In genomic region chrX:45472968-45473367, GRCh38 we compare ENCODE assay signal across 21 cellular contexts.
DNase-seq lines count a peak whose midpoint lies in the region; ATAC-seq, FAIRE-seq and TF ChIP-seq lines count a peak whose summit lies in the region.
"Had no signal": no experiment of that assay in that cellular context is flagged by ENCODE, and none has a peak within 500 bp of the region (broad histone marks: within the 10 kb centered on the region; RNA-seq: fewer than 3 reads in every experiment).

No MANE protein-coding gene starts in this region.

- no peaks in the 10 kb centered on the region for H3K79me2 ChIP-seq in keratinocyte (ENCODE audit: control insufficient read depth, insufficient read depth, low read length)
- H3K79me2 ChIP-seq: hepatocyte had no signal

- no peaks in the 10 kb centered on the region for H3K27me3 ChIP-seq in keratinocyte (ENCODE audit: control insufficient read depth, extremely low read depth, insufficient read depth, low read length)
- H3K27me3 ChIP-seq: hepatocyte had no signal

- intact Hi-C loops in Right ventricle myocardium superior (cut with DNase I) = no loop called here

- H3K27me3 Mint-ChIP-seq in chondrocyte (ENCODE audit: low read depth) = no peaks in the 10 kb centered on the region

- no peak for FAIRE-seq in keratinocyte (lab: Jason Lieb, UNC)
- FAIRE-seq: D721Med, GM19239 had no signal

- H3K4me1 ChIP-seq in keratinocyte (ENCODE audit: control insufficient read depth, extremely low read depth, insufficient read depth, low read length) = peaks cover 10% of the 10 kb centered on the region

- no peaks in the 10 kb centered on the region for H4K20me1 ChIP-seq in keratinocyte (ENCODE audit: control insufficient read depth, extremely low read depth, insufficient read depth, low read length)

- DNase-seq in AG08395 (ENCODE audit: low spot score) = peak; percentile 54
- peak; percentile 77 for DNase-seq in HT1080 (ENCODE audit: low read depth)
- no peak for DNase-seq in chondrocyte (ENCODE audit: low spot score)
- DNase-seq in keratinocyte (ENCODE audit: low read depth, low spot score) = no peak
- no peak for DNase-seq in mucosa of gallbladder (ENCODE audit: low spot score)
- DNase-seq in Right ventricle myocardium superior = no peak
- no peak for DNase-seq in ecto neural progenitor cell (ENCODE audit: low spot score)
- no peak for DNase-seq in NOMO-1 treated with dmso at 0.1 percent for 144 hours (lab: John Stamatoyannopoulos, UW; ENCODE audit: unreplicated experiment)
- DNase-seq: activated CD4-positive, alpha-beta T cell treated with anti-CD3 and anti-CD28 coated beads, Interleukin-2, amount 50 U/mL, for 48 hours; activated T-cell treated with anti-CD3 and anti-CD28 coated beads, Interleukin-2, amount 50 U/mL, for 48 hours; cerebellar nuclear complex; erythroblast; KBM-7; NCI-H1417 treated with DMSO at 0.1 percent for 48 hours; NCI-H2227 treated with DMSO at 0.1 percent for 48 hours; stimulated activated CD4-positive, alpha-beta T cell treated with anti-CD3 and anti-CD28 coated beads, Interleukin-12 subunit alpha, Interleukin-12 subunit beta, amount 100 ng/mL, for 4 hours had no signal

- H2AFZ ChIP-seq in keratinocyte (ENCODE audit: control insufficient read depth, low read length) = no peak overlapping the region
- H2AFZ ChIP-seq: hepatocyte had no signal

- H3K36me3 ChIP-seq in keratinocyte (ENCODE audit: control insufficient read depth in 2 of 2, extremely low read depth in 1 of 2, insufficient read depth in 2 of 2, low read length in 2 of 2) = no peaks in the 10 kb centered on the region

- H3K27ac Mint-ChIP-seq in chondrocyte (ENCODE audit: unreplicated experiment) = peak overlapping the region; percentile 49
- H3K27ac Mint-ChIP-seq: B cell; stimulated activated naive CD8-positive, alpha-beta T cell treated with anti-CD3 and anti-CD28 coated beads, Interleukin-15, Interleukin-2, amounts not matched to agents 100 ng/mL and 50 ng/mL, for 24 hours had no signal

- no peak overlapping the region for H3K4me3 ChIP-seq in keratinocyte (ENCODE audit: control insufficient read depth in 2 of 3, extremely low read depth in 1 of 3, insufficient read depth in 2 of 3, low read depth in 1 of 3, low read length in 3 of 3)
- H3K4me3 ChIP-seq: hepatocyte had no signal

- no peak overlapping the region for H3K4me3 Mint-ChIP-seq in chondrocyte (ENCODE audit: unreplicated experiment)
- H3K4me3 Mint-ChIP-seq: B cell; stimulated activated naive CD8-positive, alpha-beta T cell treated with anti-CD3 and anti-CD28 coated beads, Interleukin-15, Interleukin-2, amounts not matched to agents 100 ng/mL and 50 ng/mL, for 24 hours had no signal

- peaks cover 19% of the 10 kb centered on the region for H3K4me1 Mint-ChIP-seq in chondrocyte (ENCODE audit: low read depth)
- H3K4me1 Mint-ChIP-seq: B cell had no signal

- peak overlapping the region; percentile 51 for H3K27ac ChIP-seq in keratinocyte (ENCODE audit: control insufficient read depth, insufficient read depth, low read length)
- H3K27ac ChIP-seq: hepatocyte had no signal

- dilution Hi-C loops in keratinocyte (cut with MboI; ENCODE audit: extremely low pct_ligation_motif_present, low sequenced_read_pairs) = no loop called here

- no peak overlapping the region for H3K9ac ChIP-seq in keratinocyte (ENCODE audit: control insufficient read depth, extremely low read depth, insufficient read depth, low read length)

- H3K36me3 Mint-ChIP-seq in chondrocyte (ENCODE audit: low read depth) = peaks cover 2% of the 10 kb centered on the region

- no peak for TF ChIP-seq CTCF in chondrocyte (IDR thresholded peaks at IDR 0.05)
- TF ChIP-seq CTCF in keratinocyte (optimal IDR thresholded peaks at IDR 0.05 in 1 of 3, IDR thresholded peaks at IDR 0.05 in 1 of 3, conservative IDR thresholded peaks at IDR 0.05 in 1 of 3; ENCODE audit: extremely low read depth in 1 of 3, insufficient read depth in 2 of 3, low read length in 3 of 3) = no peak

- H3K9me1 ChIP-seq in keratinocyte (ENCODE audit: control insufficient read depth, extremely low read depth, insufficient read depth, low read length) = no peaks in the 10 kb centered on the region

- peaks cover 12% of the 10 kb centered on the region for H3K9me3 ChIP-seq in keratinocyte (ENCODE audit: control insufficient read depth, low read depth, low read length)

- peaks cover 49% of the 10 kb centered on the region for H3K9me3 Mint-ChIP-seq in chondrocyte (ENCODE audit: low read depth)

- peak overlapping the region; percentile 34 for H3K4me2 ChIP-seq in keratinocyte (ENCODE audit: control insufficient read depth, extremely low read depth, insufficient read depth, low read depth, low read length)
- H3K4me2 ChIP-seq: hepatocyte had no signal

- ATAC-seq in Right ventricle myocardium superior (ENCODE audit: poor library complexity) = no peak

Comparison
In these comparisons a context has a peak if more than half of its experiments do, and no peak if none do; other contexts are left out.
1. DNase-seq: peak in AG08395 (single experiment) and HT1080 (single experiment); none in chondrocyte (single experiment), keratinocyte (single experiment), mucosa of gallbladder (single experiment), Right ventricle myocardium superior (single experiment), ecto neural progenitor cell (single experiment) and NOMO-1 treated with dmso at 0.1 percent for 144 hours (single experiment).